Comparison of ENCODE assay signal across 13 cellular contexts in genomic region chr4:78065514-78066192, GRCh38. TPM values are rescaled to one million over a fixed set of nuclear protein-coding genes. Genes with fewer than 3 reads are reported as not detected.
A peak's percentile ranks its signal among the peaks of the same experiment; 100 is the strongest.
DNase-seq lines count a peak whose midpoint lies in the region; ATAC-seq and TF ChIP-seq lines count a peak whose summit lies in the region.
"Had no signal": no experiment of that assay in that cellular context is flagged by ENCODE, and none has a peak within 500 bp of the region (broad histone marks: within the 10 kb centered on the region; RNA-seq: fewer than 3 reads in every experiment).

No MANE protein-coding gene starts in this region.

- no peak for TF ChIP-seq CTCF in HEK293 (tag by site-specific recombination; IDR thresholded peaks at IDR 0.05)
- TF ChIP-seq CTCF in endodermal cell (conservative IDR thresholded peaks at IDR 0.05) = no peak

- DNase-seq in NCI-H146 (lab: John Stamatoyannopoulos, UW) = peak; percentile 33
- no peak for DNase-seq in endodermal cell
- DNase-seq in renal cortical epithelial cell (ENCODE audit: low read depth) = peak; percentile 5
- no peak for DNase-seq in UCSD-AML1 (lab: John Stamatoyannopoulos, UW; ENCODE audit: unreplicated experiment)
- DNase-seq: CD8-positive, alpha-beta T cell; DND-41; GF-D8; NCI-H187; NCI-H446; T-helper 1 cell had no signal

- no peak overlapping the region for H3K9ac ChIP-seq in endodermal cell (ENCODE audit: extremely low read depth, low read length, poor library complexity, severe bottlenecking)

- peaks cover 18% of the 10 kb centered on the region for H3K36me3 Mint-ChIP-seq in endodermal cell (ENCODE audit: low read depth)
- H3K36me3 Mint-ChIP-seq: CD8-positive, alpha-beta T cell had no signal

- POLR2A ChIA-PET in HEK293 (lab: Yijun Ruan, JAX) = interaction anchor here (1.0 kb wide), 1 partner anchor 9 kb away, joined by 4 read pairs; the partner anchor contains the start of gene FRAS1

- H3K4me1 Mint-ChIP-seq in endodermal cell = peaks cover 22% of the 10 kb centered on the region

- CTCF ChIA-PET in HEK293 (lab: Yijun Ruan, JAX) = no interaction called here

- H3K27me3 Mint-ChIP-seq in endodermal cell (ENCODE audit: insufficient read depth) = no peaks in the 10 kb centered on the region

- H3K4me1 ChIP-seq in HEK293 (ENCODE audit: control insufficient read depth, insufficient read depth, low read length) = peaks cover 9% of the 10 kb centered on the region
- H3K4me1 ChIP-seq in endodermal cell (ENCODE audit: control insufficient read depth, insufficient read depth, low read length) = peaks cover 3% of the 10 kb centered on the region

- WGBS in endodermal cell (ENCODE audit: insufficient coverage in 1 of 2, insufficient read length in 1 of 2), 2 experiments = 61 to 65% methylated on average over 2 to 3 of the region's 4 CpGs

- H3K27ac Mint-ChIP-seq in endodermal cell = peak overlapping the region; percentile 77
- H3K27ac Mint-ChIP-seq: CD8-positive, alpha-beta T cell had no signal

- H3K4me3 Mint-ChIP-seq in endodermal cell = no peak overlapping the region
- H3K4me3 Mint-ChIP-seq: CD8-positive, alpha-beta T cell had no signal

- peak overlapping the region; percentile 7; the same call in 1 of the 2 replicates for H3K27ac ChIP-seq in HEK293 (ENCODE audit: extremely low read depth, low read depth, low read length)
- no peak overlapping the region for H3K27ac ChIP-seq in endodermal cell (ENCODE audit: low read depth, low read length)

- no peaks in the 10 kb centered on the region for H3K27me3 ChIP-seq in endodermal cell (ENCODE audit: control insufficient read depth, insufficient read depth, low read length, poor library complexity, severe bottlenecking)

- H3K9me3 ChIP-seq in HEK293 (ENCODE audit: control insufficient read depth, insufficient read depth, low read depth, low read length) = no peaks in the 10 kb centered on the region
- H3K9me3 ChIP-seq in endodermal cell (ENCODE audit: control insufficient read depth, low read length) = no peaks in the 10 kb centered on the region

- H3K4me3 ChIP-seq in HEK293 (ENCODE audit: low read depth, low read length) = no peak overlapping the region
- H3K4me3 ChIP-seq in endodermal cell (ENCODE audit: low read length) = peak overlapping the region; percentile 7

- no peaks in the 10 kb centered on the region for H3K9me3 Mint-ChIP-seq in endodermal cell
- H3K9me3 Mint-ChIP-seq: CD8-positive, alpha-beta T cell had no signal

- H3K36me3 ChIP-seq in HEK293 (ENCODE audit: control insufficient read depth in 2 of 2, insufficient read depth in 1 of 2, low read length in 2 of 2) (no peaks in the 10 kb centered on the region), endodermal cell (ENCODE audit: control insufficient read depth, insufficient read depth, low read length) (peaks cover 36% of the 10 kb centered on the region)

- no peak for ATAC-seq in SK-N-SH treated with all-trans-retinoic acid at 6 μM for 48 hours
- no peak for ATAC-seq in HG03097 (IDR thresholded peaks at IDR 0.05; ENCODE audit: low FRiP score, unreplicated experiment)
- ATAC-seq: CD8-positive, alpha-beta T cell had no signal

TF ChIP-seq in HEK293, 187 proteins besides CTCF, POLR2A, EP300 and RAD21 (continues in another document):
- TF ChIP-seq ZNF785 (tag by site-specific recombination; IDR thresholded peaks at IDR 0.05) = no peak
- TF ChIP-seq ZXDB (tag by site-specific recombination; IDR thresholded peaks at IDR 0.05) = 0 out of 2 replicates have a peak, but pooled peaks have one; percentile 38
- no peak for TF ChIP-seq ZBTB21 (tag by site-specific recombination; IDR thresholded peaks at IDR 0.05)
- no peak for TF ChIP-seq ZBTB11 (tag by site-specific recombination; conservative IDR thresholded peaks at IDR 0.05; ENCODE audit: low read depth)
- TF ChIP-seq, protein P1, sequence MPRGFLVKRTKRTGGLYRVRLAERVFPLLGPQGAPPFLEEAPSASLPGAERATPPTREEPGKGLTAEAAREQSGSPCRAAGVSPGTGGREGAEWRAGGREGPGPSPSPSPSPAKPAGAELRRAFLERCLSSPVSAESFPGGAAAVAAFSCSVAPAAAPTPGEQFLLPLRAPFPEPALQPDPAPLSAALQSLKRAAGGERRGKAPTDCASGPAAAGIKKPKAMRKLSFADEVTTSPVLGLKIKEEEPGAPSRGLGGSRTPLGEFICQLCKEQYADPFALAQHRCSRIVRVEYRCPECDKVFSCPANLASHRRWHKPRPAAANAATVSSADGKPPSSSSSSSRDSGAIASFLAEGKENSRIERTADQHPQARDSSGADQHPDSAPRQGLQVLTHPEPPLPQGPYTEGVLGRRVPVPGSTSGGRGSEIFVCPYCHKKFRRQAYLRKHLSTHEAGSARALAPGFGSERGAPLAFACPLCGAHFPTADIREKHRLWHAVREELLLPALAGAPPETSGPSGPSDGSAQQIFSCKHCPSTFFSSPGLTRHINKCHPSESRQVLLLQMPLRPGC (tag by site-specific recombination; IDR thresholded peaks at IDR 0.05) = 0 out of 2 replicates have a peak, but pooled peaks have one; percentile 29
- TF ChIP-seq ZNF843 (tag by site-specific recombination; IDR thresholded peaks at IDR 0.05) = peak; percentile 76; the same call in 1 of the 2 replicates

TF ChIP-seq in SK-N-SH treated with all-trans-retinoic acid at 6 μM for 48 hours, 23 proteins besides CTCF, POLR2A, EP300 and RAD21:
- TF ChIP-seq, protein P2, sequence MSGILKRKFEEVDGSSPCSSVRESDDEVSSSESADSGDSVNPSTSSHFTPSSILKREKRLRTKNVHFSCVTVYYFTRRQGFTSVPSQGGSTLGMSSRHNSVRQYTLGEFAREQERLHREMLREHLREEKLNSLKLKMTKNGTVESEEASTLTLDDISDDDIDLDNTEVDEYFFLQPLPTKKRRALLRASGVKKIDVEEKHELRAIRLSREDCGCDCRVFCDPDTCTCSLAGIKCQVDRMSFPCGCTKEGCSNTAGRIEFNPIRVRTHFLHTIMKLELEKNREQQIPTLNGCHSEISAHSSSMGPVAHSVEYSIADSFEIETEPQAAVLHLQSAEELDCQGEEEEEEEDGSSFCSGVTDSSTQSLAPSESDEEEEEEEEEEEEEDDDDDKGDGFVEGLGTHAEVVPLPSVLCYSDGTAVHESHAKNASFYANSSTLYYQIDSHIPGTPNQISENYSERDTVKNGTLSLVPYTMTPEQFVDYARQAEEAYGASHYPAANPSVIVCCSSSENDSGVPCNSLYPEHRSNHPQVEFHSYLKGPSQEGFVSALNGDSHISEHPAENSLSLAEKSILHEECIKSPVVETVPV (CRISPR knock-in tag; IDR thresholded peaks at IDR 0.05) = no peak
- TF ChIP-seq RARB (CRISPR knock-in tag; IDR thresholded peaks at IDR 0.05) (no peak), ZNF8 (CRISPR knock-in tag; IDR thresholded peaks at IDR 0.05) (no peak), POU6F1 (CRISPR knock-in tag; IDR thresholded peaks at IDR 0.05; ENCODE audit: borderline replicate concordance, low read depth) (no peak), ZNF70 (CRISPR knock-in tag; IDR thresholded peaks at IDR 0.05) (no peak), OSR1 (CRISPR knock-in tag; IDR thresholded peaks at IDR 0.05) (no peak), SNAI2 (CRISPR knock-in tag; IDR thresholded peaks at IDR 0.05) (no peak)
- TF ChIP-seq, protein P3, sequence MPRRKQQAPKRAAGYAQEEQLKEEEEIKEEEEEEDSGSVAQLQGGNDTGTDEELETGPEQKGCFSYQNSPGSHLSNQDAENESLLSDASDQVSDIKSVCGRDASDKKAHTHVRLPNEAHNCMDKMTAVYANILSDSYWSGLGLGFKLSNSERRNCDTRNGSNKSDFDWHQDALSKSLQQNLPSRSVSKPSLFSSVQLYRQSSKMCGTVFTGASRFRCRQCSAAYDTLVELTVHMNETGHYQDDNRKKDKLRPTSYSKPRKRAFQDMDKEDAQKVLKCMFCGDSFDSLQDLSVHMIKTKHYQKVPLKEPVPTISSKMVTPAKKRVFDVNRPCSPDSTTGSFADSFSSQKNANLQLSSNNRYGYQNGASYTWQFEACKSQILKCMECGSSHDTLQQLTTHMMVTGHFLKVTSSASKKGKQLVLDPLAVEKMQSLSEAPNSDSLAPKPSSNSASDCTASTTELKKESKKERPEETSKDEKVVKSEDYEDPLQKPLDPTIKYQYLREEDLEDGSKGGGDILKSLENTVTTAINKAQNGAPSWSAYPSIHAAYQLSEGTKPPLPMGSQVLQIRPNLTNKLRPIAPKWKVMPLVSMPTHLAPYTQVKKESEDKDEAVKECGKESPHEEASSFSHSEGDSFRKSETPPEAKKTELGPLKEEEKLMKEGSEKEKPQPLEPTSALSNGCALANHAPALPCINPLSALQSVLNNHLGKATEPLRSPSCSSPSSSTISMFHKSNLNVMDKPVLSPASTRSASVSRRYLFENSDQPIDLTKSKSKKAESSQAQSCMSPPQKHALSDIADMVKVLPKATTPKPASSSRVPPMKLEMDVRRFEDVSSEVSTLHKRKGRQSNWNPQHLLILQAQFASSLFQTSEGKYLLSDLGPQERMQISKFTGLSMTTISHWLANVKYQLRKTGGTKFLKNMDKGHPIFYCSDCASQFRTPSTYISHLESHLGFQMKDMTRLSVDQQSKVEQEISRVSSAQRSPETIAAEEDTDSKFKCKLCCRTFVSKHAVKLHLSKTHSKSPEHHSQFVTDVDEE (CRISPR knock-in tag; IDR thresholded peaks at IDR 0.05) = no peak
TF ChIP-seq in SK-N-SH treated with all-trans-retinoic acid at 6 μM for 48 hours: peak in this region for 0.

RNA-seq across cellular contexts. Expression of gene FRAS1, which starts 8.5 kb away (rescaled TPM):
- total RNA-seq in endodermal cell (10 to 100 TPM; 77.0 to 78.3 TPM), renal cortical epithelial cell (4.2 and 30.3 TPM in 2 replicates)
- 16.1 TPM for polyA plus RNA-seq in endodermal cell (2013, experiment 1 of 2)
- polyA plus RNA-seq in endodermal cell (2013, experiment 2 of 2) = 16.9 TPM
- total RNA-seq: CD8-positive, alpha-beta T cell had no signal

Comparison
In these comparisons a context has a peak if more than half of its experiments do, and no peak if none do; other contexts are left out.
1. DNase-seq: peak in NCI-H146 (single experiment) and renal cortical epithelial cell (single experiment); none in endodermal cell (single experiment) and UCSD-AML1 (single experiment).